ENCODE assay signal across 10 cellular contexts in genomic region chr20:52172392-52173047, GRCh38. TPM values are rescaled to one million over a fixed set of nuclear protein-coding genes. Genes with fewer than 3 reads are reported as not detected.
DNase-seq lines count a peak whose midpoint lies in the region; ATAC-seq, FAIRE-seq and TF ChIP-seq lines count a peak whose summit lies in the region.
"Had no signal": no experiment of that assay in that cellular context is flagged by ENCODE, and none has a peak within 500 bp of the region (broad histone marks: within the 10 kb centered on the region; RNA-seq: fewer than 3 reads in every experiment).

No MANE protein-coding gene starts in this region.

- DNase-seq in keratinocyte (ENCODE audit: low read depth, low spot score) (no peak), NCI-H1694 treated with DMSO at 0.1 percent for 48 hours (lab: John Stamatoyannopoulos, UW) (no peak), NCI-H1417 (lab: John Stamatoyannopoulos, UW) (no peak), stomach (no peak), hypothalamus (lab: John Stamatoyannopoulos, UW) (no peak)
- DNase-seq: T1000 had no signal

- H3K9me1 ChIP-seq in keratinocyte (ENCODE audit: control insufficient read depth, extremely low read depth, insufficient read depth, low read length), result peaks cover 2% of the 10 kb centered on the region

- H3K27me3 ChIP-seq in keratinocyte (ENCODE audit: control insufficient read depth, extremely low read depth, insufficient read depth, low read length) (no peaks in the 10 kb centered on the region), stomach (no peaks in the 10 kb centered on the region)

- no peak for TF ChIP-seq EP300 in stomach (IDR thresholded peaks at IDR 0.05)

- H3K36me3 ChIP-seq in keratinocyte (ENCODE audit: control insufficient read depth in 2 of 2, extremely low read depth in 1 of 2, insufficient read depth in 2 of 2, low read length in 2 of 2) (peaks cover 0 to 6% of the 10 kb centered on the region in 2 experiments), stomach (peaks cover 3 to 60% (median 37%) of the 10 kb centered on the region in 4 donors)

- dilution Hi-C loops in keratinocyte (cut with MboI; ENCODE audit: extremely low pct_ligation_motif_present, low sequenced_read_pairs), result no loop called here

- ATAC-seq in GM18909 (IDR thresholded peaks at IDR 0.05; ENCODE audit: poor library complexity, unreplicated experiment) (peak; percentile 87), GM21737 (IDR thresholded peaks at IDR 0.05; ENCODE audit: unreplicated experiment) (peak; percentile 75), HG03196 (IDR thresholded peaks at IDR 0.05; ENCODE audit: unreplicated experiment) (peak; percentile 80)

- 86 to 92% (median 90%) methylated on average over 8 to 9 of the region's 9 CpGs for WGBS in stomach, 5 donors

- no peaks in the 10 kb centered on the region for H3K79me2 ChIP-seq in keratinocyte (ENCODE audit: control insufficient read depth, insufficient read depth, low read length)

- no peak overlapping the region for H3K9ac ChIP-seq in keratinocyte (ENCODE audit: control insufficient read depth, extremely low read depth, insufficient read depth, low read length)

- FAIRE-seq in keratinocyte (lab: Jason Lieb, UNC), result no peak
- FAIRE-seq: H1 had no signal

- H3K4me2 ChIP-seq in keratinocyte (ENCODE audit: control insufficient read depth, extremely low read depth, insufficient read depth, low read depth, low read length), result peak overlapping the region; percentile 1

- H3K4me1 ChIP-seq in keratinocyte (ENCODE audit: control insufficient read depth, extremely low read depth, insufficient read depth, low read length) (peaks cover 12% of the 10 kb centered on the region), stomach (no peaks in the 10 kb centered on the region)

- H2AFZ ChIP-seq in keratinocyte (ENCODE audit: control insufficient read depth, low read length), result no peak overlapping the region

- H3K27ac ChIP-seq in keratinocyte (ENCODE audit: control insufficient read depth, insufficient read depth, low read length) (peak overlapping the region; percentile 1), stomach (no peak overlapping the region)

- H3K4me3 ChIP-seq in keratinocyte (ENCODE audit: control insufficient read depth in 2 of 3, extremely low read depth in 1 of 3, insufficient read depth in 2 of 3, low read depth in 1 of 3, low read length in 3 of 3) (no peak overlapping the region), stomach (no peak overlapping the region)

- TF ChIP-seq POLR2A in stomach (IDR thresholded peaks at IDR 0.05), result no peak

- intact Hi-C loops in stomach (cut with DNase I; ENCODE audit: low total_unique reads), result no loop called here

- no peaks in the 10 kb centered on the region for H4K20me1 ChIP-seq in keratinocyte (ENCODE audit: control insufficient read depth, extremely low read depth, insufficient read depth, low read length)

- H3K9me3 ChIP-seq in keratinocyte (ENCODE audit: control insufficient read depth, low read depth, low read length), result no peaks in the 10 kb centered on the region
- no peaks in the 10 kb centered on the region for H3K9me3 ChIP-seq in stomach

- TF ChIP-seq CTCF in keratinocyte (optimal IDR thresholded peaks at IDR 0.05 in 1 of 3, IDR thresholded peaks at IDR 0.05 in 1 of 3, conservative IDR thresholded peaks at IDR 0.05 in 1 of 3; ENCODE audit: extremely low read depth in 1 of 3, insufficient read depth in 2 of 3, low read length in 3 of 3) (no peak), stomach (IDR thresholded peaks at IDR 0.05) (no peak)

RNA-seq across cellular contexts. Expression of gene ZFP64, which starts 19.1 kb away (rescaled TPM):
- 27.9 to 36.1 TPM (median 34.3 TPM) in 3 replicates for polyA plus RNA-seq in keratinocyte
- 9.1 TPM for polyA plus RNA-seq in keratinocyte (2011; ENCODE audit: low read depth)
- polyA plus RNA-seq in keratinocyte (2011; cell fraction: cytosol; rRNA removed), result 29.2 and 37.9 TPM in 2 replicates
- polyA plus RNA-seq in keratinocyte (2011; cell fraction: nucleus; rRNA removed), result 31.1 and 34.0 TPM in 2 replicates
- 13.9 and 24.5 TPM in 2 replicates for polyA plus RNA-seq in keratinocyte (2012; ENCODE audit: low replicate concordance)
- polyA minus RNA-seq in keratinocyte, result 87.2 to 119 TPM (median 95.8 TPM) in 3 replicates
- 33.2 TPM for polyA minus RNA-seq in keratinocyte (2011; cell fraction: cytosol; rRNA and poly(A)+ RNA removed)
- polyA minus RNA-seq in keratinocyte (2011; cell fraction: nucleus; rRNA and poly(A)+ RNA removed), result 43.6 and 51.9 TPM in 2 replicates
- 10 to 100 TPM in 3 of 5 donors, 1 to 10 TPM in 2; 7.0 to 40.0 (median 13.4) TPM for total RNA-seq in stomach
- polyA plus RNA-seq in stomach, result 1 to 10 TPM; 3.4 to 7.9 (median 4.2) TPM
